1 cellular context compared by ENCODE assay signal in the genomic region with DNA sequence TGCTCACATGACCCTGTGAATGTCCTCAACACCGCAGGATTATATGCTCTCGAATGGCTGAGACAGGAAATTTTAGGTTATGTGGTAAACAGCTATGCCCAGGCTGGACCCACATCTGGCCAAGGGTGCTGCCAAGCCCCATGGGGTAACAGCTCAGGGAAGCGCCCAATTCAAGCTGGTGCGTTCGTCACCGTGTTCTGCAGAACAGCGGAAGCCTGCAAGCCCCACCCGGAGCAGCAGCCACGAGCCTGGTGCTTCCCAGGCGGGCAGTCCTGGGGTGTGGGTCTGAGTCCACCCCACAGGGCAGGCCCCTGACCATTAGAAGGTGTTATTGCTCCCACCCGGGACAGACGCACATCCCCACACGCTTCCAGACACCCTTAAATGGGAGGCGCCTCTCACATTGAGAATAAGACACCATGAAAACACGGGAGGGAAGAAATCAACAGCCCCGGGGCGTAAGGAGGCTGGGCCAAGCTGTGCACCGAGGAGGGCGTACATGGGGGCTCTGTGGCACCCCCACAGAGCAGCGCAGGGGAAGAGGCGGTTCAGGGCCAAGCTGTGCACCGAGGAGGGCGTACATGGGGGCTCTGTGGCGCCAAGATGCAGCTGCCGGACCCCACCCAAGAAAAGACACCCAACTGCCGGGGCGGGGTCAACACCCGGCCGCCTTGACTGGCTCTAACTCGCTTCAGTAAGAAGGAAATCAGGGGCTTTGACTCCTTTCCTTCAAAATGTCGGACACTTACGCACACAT.
TF ChIP-seq lines count a peak whose summit lies in the region.

No MANE protein-coding gene starts in this region.

TF ChIP-seq in K562, 482 proteins besides CTCF, POLR2A, EP300 and RAD21:
- TF ChIP-seq POLR2G (IDR thresholded peaks at IDR 0.05; ENCODE audit: low read depth, low read length), result 0 out of 2 replicates have a peak, but pooled peaks have one; percentile 11
- TF ChIP-seq E2F6 (IDR thresholded peaks at IDR 0.05; ENCODE audit: borderline replicate concordance in 1 of 2, extremely low read depth in 1 of 2, insufficient read depth in 1 of 2, insufficient read length in 1 of 2, low read depth in 1 of 2, low read length in 1 of 2, poor library complexity in 1 of 2, severe bottlenecking in 1 of 2), result no peak
